ENCODE assay signal across 9 cellular contexts in the genomic region with DNA sequence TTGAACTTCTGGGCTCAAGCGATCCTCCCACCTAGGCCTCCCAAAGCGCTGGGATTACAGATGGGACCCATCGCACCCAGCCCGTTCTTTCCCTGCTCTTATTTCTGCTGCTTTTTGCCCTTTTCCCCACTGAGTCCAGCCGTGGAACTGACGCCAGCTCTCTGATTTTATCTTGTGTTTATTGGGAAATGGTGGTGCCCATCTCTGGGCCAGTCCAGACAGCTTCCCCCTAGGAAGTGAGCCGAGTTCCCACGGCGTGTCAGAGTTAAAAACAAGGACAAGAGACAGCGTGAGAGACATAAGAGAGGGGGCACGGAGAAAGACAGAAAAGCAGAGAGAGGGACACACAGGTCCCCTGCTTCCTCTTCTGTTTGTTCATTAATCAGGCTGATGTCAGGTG. TPM values are rescaled to one million over a fixed set of nuclear protein-coding genes. Genes with fewer than 3 reads are reported as not detected.
"Had no signal": no experiment of that assay in that cellular context is flagged by ENCODE, and none has a peak within 500 bp of the region (broad histone marks: within the 10 kb centered on the region; RNA-seq: fewer than 3 reads in every experiment).

No MANE protein-coding gene starts in this region.

RNA-seq across cellular contexts. Expression of gene SPDYE1, which starts 19.6 kb away (rescaled TPM):
- total RNA-seq: LHCN-M2, MCF 10A, NCI-H460, OCI-LY7, PC-9, Right ventricle myocardium inferior, RPMI7951, SJCRH30, SK-MEL-5 had no signal
